9 cellular contexts compared by ENCODE assay signal in genomic region chr17:1180434-1180742, GRCh38. TPM values are rescaled to one million over a fixed set of nuclear protein-coding genes. Genes with fewer than 3 reads are reported as not detected.
DNase-seq lines count a peak whose midpoint lies in the region; TF ChIP-seq lines count a peak whose summit lies in the region.
"Had no signal": no experiment of that assay in that cellular context is flagged by ENCODE, and none has a peak within 500 bp of the region (broad histone marks: within the 10 kb centered on the region; RNA-seq: fewer than 3 reads in every experiment).

No MANE protein-coding gene starts in this region.

- H3K9me3 Mint-ChIP-seq in T-helper 2 cell treated with Interferon-gamma antibody and Interleukin-4, amounts not matched to agents 5 μg/mL and 100 μg/mL, for 36 hours, result no peaks in the 10 kb centered on the region
- no peaks in the 10 kb centered on the region for H3K9me3 Mint-ChIP-seq in activated T-helper 1 cell treated with anti-CD3 and anti-CD28 coated beads, Interleukin-12 subunit alpha, Interleukin-12 subunit beta, Interleukin-2, Interleukin-4 antibody, amounts not matched to agents 30 ng/mL and 10 ng/mL and 1 ng/mL, durations not matched to agents 14 hours and 24 hours and 36 hours

- H3K27ac ChIP-seq in iPS-18a (ENCODE audit: low read length), result no peak overlapping the region
- peak overlapping the region; percentile 11 to 88 (median 69) for H3K27ac ChIP-seq in stomach
- H3K27ac ChIP-seq: 22Rv1 had no signal

- intact Hi-C loops in activated T-helper 1 cell treated with anti-CD3 and anti-CD28 coated beads, Interleukin-12 subunit alpha, Interleukin-12 subunit beta, Interleukin-2, Interleukin-4 antibody, amounts not matched to agents 30 ng/mL and 10 ng/mL and 1 ng/mL, durations not matched to agents 14 hours and 24 hours and 36 hours (cut with micrococcal nuclease), result loop anchor here (2.0 kb wide), 1 partner anchor 22 kb away; no protein-coding TSS in a partner anchor
- intact Hi-C loops in stomach (cut with DNase I; ENCODE audit: low total_unique reads), result loop anchor here (10.0 kb wide), 1 partner anchor 56 kb away; no protein-coding TSS in a partner anchor

- TF ChIP-seq EP300 in stomach (IDR thresholded peaks at IDR 0.05), result no peak

- DNase-seq in T-helper 2 cell treated with Interferon-gamma antibody and Interleukin-4, amounts not matched to agents 5 μg/mL and 100 μg/mL, for 36 hours (ENCODE audit: low spot score), result no peak
- DNase-seq in T-helper 2 cell (no peak), stomach (no peak), NCI-H146 (lab: John Stamatoyannopoulos, UW) (no peak), RKO (ENCODE audit: low spot score) (no peak), NCI-H2171 treated with DMSO at 0.1 percent for 48 hours (lab: John Stamatoyannopoulos, UW) (no peak)
- DNase-seq in activated T-helper 1 cell treated with anti-CD3 and anti-CD28 coated beads, Interleukin-12 subunit alpha, Interleukin-12 subunit beta, Interleukin-2, Interleukin-4 antibody, amounts not matched to agents 30 ng/mL and 10 ng/mL and 1 ng/mL, durations not matched to agents 14 hours and 24 hours and 36 hours (ENCODE audit: low spot score), result no peak

- peaks cover 27% of the 10 kb centered on the region for H3K27me3 Mint-ChIP-seq in T-helper 2 cell treated with Interferon-gamma antibody and Interleukin-4, amounts not matched to agents 5 μg/mL and 100 μg/mL, for 36 hours (ENCODE audit: low read depth)
- peaks cover 16% of the 10 kb centered on the region for H3K27me3 Mint-ChIP-seq in activated T-helper 1 cell treated with anti-CD3 and anti-CD28 coated beads, Interleukin-12 subunit alpha, Interleukin-12 subunit beta, Interleukin-2, Interleukin-4 antibody, amounts not matched to agents 30 ng/mL and 10 ng/mL and 1 ng/mL, durations not matched to agents 14 hours and 24 hours and 36 hours (ENCODE audit: insufficient read depth)

- WGBS in stomach, 5 donors, result 26 to 35% (median 32%) methylated on average over 11 to 19 of the region's 19 CpGs

- TF ChIP-seq POLR2A in stomach (IDR thresholded peaks at IDR 0.05), result no peak

- H3K4me1 ChIP-seq in iPS-18a (ENCODE audit: control insufficient read depth, low read depth, low read length) (peaks cover 6% of the 10 kb centered on the region), stomach (peaks cover 28 to 60% (median 50%) of the 10 kb centered on the region in 4 donors)

- H3K9me3 ChIP-seq in iPS-18a (ENCODE audit: control insufficient read depth, low read depth, low read length), result no peaks in the 10 kb centered on the region
- H3K9me3 ChIP-seq in stomach, result no peaks in the 10 kb centered on the region

- peak overlapping the region; percentile 52 for H3K4me3 Mint-ChIP-seq in T-helper 2 cell treated with Interferon-gamma antibody and Interleukin-4, amounts not matched to agents 5 μg/mL and 100 μg/mL, for 36 hours
- H3K4me3 Mint-ChIP-seq in activated T-helper 1 cell treated with anti-CD3 and anti-CD28 coated beads, Interleukin-12 subunit alpha, Interleukin-12 subunit beta, Interleukin-2, Interleukin-4 antibody, amounts not matched to agents 30 ng/mL and 10 ng/mL and 1 ng/mL, durations not matched to agents 14 hours and 24 hours and 36 hours, result peak overlapping the region; percentile 42

- H3K36me3 ChIP-seq in iPS-18a (ENCODE audit: control insufficient read depth, low read depth, low read length), result no peaks in the 10 kb centered on the region
- H3K36me3 ChIP-seq in stomach, result peaks cover 0 to 2% (median under 1%) of the 10 kb centered on the region in 4 donors

- no peak for TF ChIP-seq CTCF in stomach (IDR thresholded peaks at IDR 0.05)

- H3K36me3 Mint-ChIP-seq in T-helper 2 cell treated with Interferon-gamma antibody and Interleukin-4, amounts not matched to agents 5 μg/mL and 100 μg/mL, for 36 hours (ENCODE audit: low read depth), result no peaks in the 10 kb centered on the region
- no peaks in the 10 kb centered on the region for H3K36me3 Mint-ChIP-seq in activated T-helper 1 cell treated with anti-CD3 and anti-CD28 coated beads, Interleukin-12 subunit alpha, Interleukin-12 subunit beta, Interleukin-2, Interleukin-4 antibody, amounts not matched to agents 30 ng/mL and 10 ng/mL and 1 ng/mL, durations not matched to agents 14 hours and 24 hours and 36 hours (ENCODE audit: low read depth)

- no peaks in the 10 kb centered on the region for H3K4me1 Mint-ChIP-seq in T-helper 2 cell treated with Interferon-gamma antibody and Interleukin-4, amounts not matched to agents 5 μg/mL and 100 μg/mL, for 36 hours (ENCODE audit: low read depth)
- no peaks in the 10 kb centered on the region for H3K4me1 Mint-ChIP-seq in activated T-helper 1 cell treated with anti-CD3 and anti-CD28 coated beads, Interleukin-12 subunit alpha, Interleukin-12 subunit beta, Interleukin-2, Interleukin-4 antibody, amounts not matched to agents 30 ng/mL and 10 ng/mL and 1 ng/mL, durations not matched to agents 14 hours and 24 hours and 36 hours (ENCODE audit: low read depth)

- H3K4me3 ChIP-seq in iPS-18a (ENCODE audit: low read length) (peak overlapping the region; percentile 53), stomach (peak overlapping the region; percentile 62 to 79 (median 68))

- H3K9ac ChIP-seq in iPS-18a (ENCODE audit: low read length), result no peak overlapping the region

- no peak overlapping the region for H3K27ac Mint-ChIP-seq in T-helper 2 cell treated with Interferon-gamma antibody and Interleukin-4, amounts not matched to agents 5 μg/mL and 100 μg/mL, for 36 hours
- H3K27ac Mint-ChIP-seq in activated T-helper 1 cell treated with anti-CD3 and anti-CD28 coated beads, Interleukin-12 subunit alpha, Interleukin-12 subunit beta, Interleukin-2, Interleukin-4 antibody, amounts not matched to agents 30 ng/mL and 10 ng/mL and 1 ng/mL, durations not matched to agents 14 hours and 24 hours and 36 hours, result no peak overlapping the region

- H3K27me3 ChIP-seq in iPS-18a (ENCODE audit: control insufficient read depth, insufficient read depth, low read length), result peaks cover 46% of the 10 kb centered on the region
- H3K27me3 ChIP-seq in stomach, result peaks cover 0 to 29% (median 0%) of the 10 kb centered on the region in 3 donors

RNA-seq across cellular contexts. Expression of gene ABR, which starts 0.6 kb away (rescaled TPM):
- total RNA-seq in activated T-helper 1 cell treated with anti-CD3 and anti-CD28 coated beads, Interleukin-12 subunit alpha, Interleukin-12 subunit beta, Interleukin-2, Interleukin-4 antibody, amounts not matched to agents 30 ng/mL and 10 ng/mL and 1 ng/mL, durations not matched to agents 14 hours and 24 hours and 36 hours, result 58.4 and 66.7 TPM in 2 replicates
- 1,000 to 10,000 TPM in 1 of 5 donors, 100 to 1,000 TPM in 2, 10 to 100 TPM in 2; 65.5 to 1,523 (median 142) TPM for total RNA-seq in stomach
- polyA plus RNA-seq in stomach, result 10 to 100 TPM; 28.3 to 41.2 (median 40.0) TPM
